Comparison of ENCODE assay signal across 1 cellular context in genomic region chr19:35204799-35205732, GRCh38.
TF ChIP-seq lines count a peak whose summit lies in the region.

No MANE protein-coding gene starts in this region.

TF ChIP-seq in K562, 482 proteins besides CTCF, POLR2A, EP300 and RAD21 (continued from another document and continues in another):
- TF ChIP-seq, protein P1, sequence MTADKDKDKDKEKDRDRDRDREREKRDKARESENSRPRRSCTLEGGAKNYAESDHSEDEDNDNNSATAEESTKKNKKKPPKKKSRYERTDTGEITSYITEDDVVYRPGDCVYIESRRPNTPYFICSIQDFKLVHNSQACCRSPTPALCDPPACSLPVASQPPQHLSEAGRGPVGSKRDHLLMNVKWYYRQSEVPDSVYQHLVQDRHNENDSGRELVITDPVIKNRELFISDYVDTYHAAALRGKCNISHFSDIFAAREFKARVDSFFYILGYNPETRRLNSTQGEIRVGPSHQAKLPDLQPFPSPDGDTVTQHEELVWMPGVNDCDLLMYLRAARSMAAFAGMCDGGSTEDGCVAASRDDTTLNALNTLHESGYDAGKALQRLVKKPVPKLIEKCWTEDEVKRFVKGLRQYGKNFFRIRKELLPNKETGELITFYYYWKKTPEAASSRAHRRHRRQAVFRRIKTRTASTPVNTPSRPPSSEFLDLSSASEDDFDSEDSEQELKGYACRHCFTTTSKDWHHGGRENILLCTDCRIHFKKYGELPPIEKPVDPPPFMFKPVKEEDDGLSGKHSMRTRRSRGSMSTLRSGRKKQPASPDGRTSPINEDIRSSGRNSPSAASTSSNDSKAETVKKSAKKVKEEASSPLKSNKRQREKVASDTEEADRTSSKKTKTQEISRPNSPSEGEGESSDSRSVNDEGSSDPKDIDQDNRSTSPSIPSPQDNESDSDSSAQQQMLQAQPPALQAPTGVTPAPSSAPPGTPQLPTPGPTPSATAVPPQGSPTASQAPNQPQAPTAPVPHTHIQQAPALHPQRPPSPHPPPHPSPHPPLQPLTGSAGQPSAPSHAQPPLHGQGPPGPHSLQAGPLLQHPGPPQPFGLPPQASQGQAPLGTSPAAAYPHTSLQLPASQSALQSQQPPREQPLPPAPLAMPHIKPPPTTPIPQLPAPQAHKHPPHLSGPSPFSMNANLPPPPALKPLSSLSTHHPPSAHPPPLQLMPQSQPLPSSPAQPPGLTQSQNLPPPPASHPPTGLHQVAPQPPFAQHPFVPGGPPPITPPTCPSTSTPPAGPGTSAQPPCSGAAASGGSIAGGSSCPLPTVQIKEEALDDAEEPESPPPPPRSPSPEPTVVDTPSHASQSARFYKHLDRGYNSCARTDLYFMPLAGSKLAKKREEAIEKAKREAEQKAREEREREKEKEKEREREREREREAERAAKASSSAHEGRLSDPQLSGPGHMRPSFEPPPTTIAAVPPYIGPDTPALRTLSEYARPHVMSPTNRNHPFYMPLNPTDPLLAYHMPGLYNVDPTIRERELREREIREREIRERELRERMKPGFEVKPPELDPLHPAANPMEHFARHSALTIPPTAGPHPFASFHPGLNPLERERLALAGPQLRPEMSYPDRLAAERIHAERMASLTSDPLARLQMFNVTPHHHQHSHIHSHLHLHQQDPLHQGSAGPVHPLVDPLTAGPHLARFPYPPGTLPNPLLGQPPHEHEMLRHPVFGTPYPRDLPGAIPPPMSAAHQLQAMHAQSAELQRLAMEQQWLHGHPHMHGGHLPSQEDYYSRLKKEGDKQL (CRISPR knock-in tag; IDR thresholded peaks at IDR 0.05; ENCODE audit: borderline replicate concordance), result no peak
- TF ChIP-seq RNF219 (CRISPR knock-in tag; IDR thresholded peaks at IDR 0.05) (peak; percentile 94), CBX5 (IDR thresholded peaks at IDR 0.05; ENCODE audit: borderline replicate concordance, low read depth) (peak; percentile 35; the same call in 1 of the 2 replicates), PURB (CRISPR knock-in tag; IDR thresholded peaks at IDR 0.05; ENCODE audit: low read depth) (no peak), TAL1 (IDR thresholded peaks at IDR 0.05) (no peak; the same call in 1 of the 2 replicates), KLF6 (CRISPR knock-in tag; IDR thresholded peaks at IDR 0.05; ENCODE audit: borderline replicate concordance) (peak; percentile 98), TEAD4 (IDR thresholded peaks at IDR 0.05; ENCODE audit: low read length) (peak; percentile 81), TEAD4 (CRISPR knock-in tag; IDR thresholded peaks at IDR 0.05; ENCODE audit: borderline replicate concordance) (peak; percentile 93), COPS2 (conservative IDR thresholded peaks at IDR 0.05) (no peak), HDAC6 (IDR thresholded peaks at IDR 0.05; ENCODE audit: low read depth, low read length) (no peak), ZNF165 (CRISPR knock-in tag; IDR thresholded peaks at IDR 0.05; ENCODE audit: borderline replicate concordance) (peak; percentile 97), PPARD (CRISPR knock-in tag; IDR thresholded peaks at IDR 0.05) (peak; percentile 80), ZNF830 (CRISPR knock-in tag; IDR thresholded peaks at IDR 0.05) (peak; percentile 96), MCM7 (IDR thresholded peaks at IDR 0.05) (no peak), SRSF7 (optimal IDR thresholded peaks at IDR 0.05; ENCODE audit: low read depth, low read length) (no peak), ZNF445 (CRISPR knock-in tag; IDR thresholded peaks at IDR 0.05; ENCODE audit: low read depth) (peak; percentile 82; the same call in 1 of the 2 replicates), CSDE1 (IDR thresholded peaks at IDR 0.05) (no peak), ZNF12 (CRISPR knock-in tag; IDR thresholded peaks at IDR 0.05) (no peak), ATF7 (IDR thresholded peaks at IDR 0.05) (0 out of 2 replicates have a peak, but pooled peaks have one; percentile 38), ZKSCAN3 (CRISPR knock-in tag; IDR thresholded peaks at IDR 0.05) (peak; percentile 73; the same call in 1 of the 2 replicates), ZBTB9 (CRISPR knock-in tag; IDR thresholded peaks at IDR 0.05) (peak; percentile 98), KLF10 (CRISPR knock-in tag; IDR thresholded peaks at IDR 0.05) (peak; percentile 83), CREB3L1 (IDR thresholded peaks at IDR 0.05; ENCODE audit: borderline replicate concordance, low read depth) (no peak), CEBPG (CRISPR knock-in tag; IDR thresholded peaks at IDR 0.05) (no peak), CEBPG (tag; conservative IDR thresholded peaks at IDR 0.05 in 1 of 2, IDR thresholded peaks at IDR 0.05 in 1 of 2) (peak in 1 of 2 experiments; percentile 35; a peak in 1 of 4 replicates), PCBP2 (IDR thresholded peaks at IDR 0.05; ENCODE audit: low read depth, low read length, poor library complexity, severe bottlenecking) (no peak), NCOA4 (IDR thresholded peaks at IDR 0.05; ENCODE audit: partially characterized antibody) (no peak), TEAD2 (tag; IDR thresholded peaks at IDR 0.05) (peak; percentile 92), CC2D1A (IDR thresholded peaks at IDR 0.05) (peak; percentile 90), TCFL5 (CRISPR knock-in tag; conservative IDR thresholded peaks at IDR 0.05) (peak; percentile 89), BMI1 (IDR thresholded peaks at IDR 0.05; ENCODE audit: low read length) (no peak), E2F4 (CRISPR knock-in tag; IDR thresholded peaks at IDR 0.05; ENCODE audit: low read depth) (no peak), DDX20 (tag; IDR thresholded peaks at IDR 0.05; ENCODE audit: low read depth) (peak; percentile 97), PHF20 (IDR thresholded peaks at IDR 0.05; ENCODE audit: partially characterized antibody) (no peak), ZNF134 (CRISPR knock-in tag; conservative IDR thresholded peaks at IDR 0.05) (peak; percentile 86), RAD51 (IDR thresholded peaks at IDR 0.05; ENCODE audit: borderline replicate concordance, low read depth) (no peak), ARID3B (CRISPR knock-in tag; IDR thresholded peaks at IDR 0.05; ENCODE audit: borderline replicate concordance) (peak; percentile 96; the same call in 1 of the 2 replicates), BCL6 (CRISPR knock-in tag; IDR thresholded peaks at IDR 0.05) (peak; percentile 94), GABPB2 (CRISPR knock-in tag; conservative IDR thresholded peaks at IDR 0.05) (peak; percentile 90), PCBP1 (IDR thresholded peaks at IDR 0.05; ENCODE audit: low read depth, low read length, poor library complexity, severe bottlenecking) (no peak), ZNF253 (CRISPR knock-in tag; conservative IDR thresholded peaks at IDR 0.05) (peak; percentile 83; the same call in 1 of the 2 replicates), NFYB (IDR thresholded peaks at IDR 0.05; ENCODE audit: extremely low read depth, insufficient read length) (no peak), BHLHE40 (IDR thresholded peaks at IDR 0.05; ENCODE audit: low read length) (no peak), KDM5B (IDR thresholded peaks at IDR 0.05; ENCODE audit: insufficient replicate concordance, low read depth, low read length) (no peak), NFXL1 (CRISPR knock-in tag; IDR thresholded peaks at IDR 0.05) (peak; percentile 95), HNRNPUL1 (IDR thresholded peaks at IDR 0.05; ENCODE audit: low read length) (no peak), GATAD2B (IDR thresholded peaks at IDR 0.05; ENCODE audit: borderline replicate concordance) (no peak)
- TF ChIP-seq, protein P2, sequence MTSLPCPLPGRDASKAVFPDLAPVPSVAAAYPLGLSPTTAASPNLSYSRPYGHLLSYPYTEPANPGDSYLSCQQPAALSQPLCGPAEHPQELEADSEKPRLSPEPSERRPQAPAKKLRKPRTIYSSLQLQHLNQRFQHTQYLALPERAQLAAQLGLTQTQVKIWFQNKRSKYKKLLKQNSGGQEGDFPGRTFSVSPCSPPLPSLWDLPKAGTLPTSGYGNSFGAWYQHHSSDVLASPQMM (CRISPR knock-in tag; IDR thresholded peaks at IDR 0.05), result 0 out of 2 replicates have a peak, but pooled peaks have one; percentile 42
- TF ChIP-seq, protein P3, sequence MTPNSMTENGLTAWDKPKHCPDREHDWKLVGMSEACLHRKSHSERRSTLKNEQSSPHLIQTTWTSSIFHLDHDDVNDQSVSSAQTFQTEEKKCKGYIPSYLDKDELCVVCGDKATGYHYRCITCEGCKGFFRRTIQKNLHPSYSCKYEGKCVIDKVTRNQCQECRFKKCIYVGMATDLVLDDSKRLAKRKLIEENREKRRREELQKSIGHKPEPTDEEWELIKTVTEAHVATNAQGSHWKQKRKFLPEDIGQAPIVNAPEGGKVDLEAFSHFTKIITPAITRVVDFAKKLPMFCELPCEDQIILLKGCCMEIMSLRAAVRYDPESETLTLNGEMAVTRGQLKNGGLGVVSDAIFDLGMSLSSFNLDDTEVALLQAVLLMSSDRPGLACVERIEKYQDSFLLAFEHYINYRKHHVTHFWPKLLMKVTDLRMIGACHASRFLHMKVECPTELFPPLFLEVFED (CRISPR knock-in tag; conservative IDR thresholded peaks at IDR 0.05), result peak; percentile 92
- TF ChIP-seq, protein P4, sequence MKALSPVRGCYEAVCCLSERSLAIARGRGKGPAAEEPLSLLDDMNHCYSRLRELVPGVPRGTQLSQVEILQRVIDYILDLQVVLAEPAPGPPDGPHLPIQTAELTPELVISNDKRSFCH (CRISPR knock-in tag; IDR thresholded peaks at IDR 0.05), result peak; percentile 84; the same call in 1 of the 2 replicates
- TF ChIP-seq, protein P4 (tag; IDR thresholded peaks at IDR 0.05), result peak; percentile 99
